7 cellular contexts compared by ENCODE assay signal in genomic region chr20:24480523-24480922, GRCh38. TPM values are rescaled to one million over a fixed set of nuclear protein-coding genes. Genes with fewer than 3 reads are reported as not detected.
"Had no signal": no experiment of that assay in that cellular context is flagged by ENCODE, and none has a peak within 500 bp of the region (broad histone marks: within the 10 kb centered on the region; RNA-seq: fewer than 3 reads in every experiment).

No MANE protein-coding gene starts in this region.

- H3K27ac Mint-ChIP-seq: IgD-negative memory B cell had no signal

- H3K27ac ChIP-seq: HL-60 had no signal

- H3K4me3 ChIP-seq: K562 had no signal

- FAIRE-seq: HTR-8/SVneo, K562 had no signal

- H3K4me1 Mint-ChIP-seq: IgD-negative memory B cell had no signal

- H3K4me3 Mint-ChIP-seq: IgD-negative memory B cell had no signal

- ATAC-seq: K562 had no signal

- DNase-seq: IMR-90, KBM-7 had no signal

- H3K36me3 Mint-ChIP-seq: IgD-negative memory B cell had no signal

- H3K9me3 Mint-ChIP-seq: IgD-negative memory B cell had no signal

RNA-seq across cellular contexts. Expression of gene SYNDIG1, which starts 11.1 kb away (rescaled TPM):
- total RNA-seq: HT-29, IMR-90, K562 had no signal
- polyA plus RNA-seq: IgD-negative memory B cell, IMR-90, K562 had no signal
